ENCODE assay signal across 10 cellular contexts in the genomic region with DNA sequence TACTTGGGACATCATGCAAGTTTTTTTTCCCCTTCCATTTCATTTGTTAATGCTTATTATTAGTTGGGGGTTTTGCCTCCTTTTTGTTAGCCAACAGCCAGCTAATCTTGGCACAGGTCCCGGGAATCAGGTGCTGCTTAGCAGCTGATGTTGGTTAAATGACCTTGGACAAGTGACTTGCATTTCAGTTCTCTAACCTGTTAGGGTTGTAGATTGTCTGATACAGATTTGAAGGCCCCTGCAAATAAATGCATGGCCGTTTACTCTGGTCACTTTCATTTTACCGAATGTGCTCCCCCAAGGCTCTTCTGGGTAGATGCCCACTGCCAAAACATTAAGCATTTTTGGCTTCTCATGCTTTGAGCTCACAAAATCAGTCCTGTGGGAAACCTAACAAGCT.
DNase-seq lines count a peak whose midpoint lies in the region; ATAC-seq and TF ChIP-seq lines count a peak whose summit lies in the region.
"Had no signal": no experiment of that assay in that cellular context is flagged by ENCODE, and none has a peak within 500 bp of the region (broad histone marks: within the 10 kb centered on the region; RNA-seq: fewer than 3 reads in every experiment).

No MANE protein-coding gene starts in this region.

- no peak for DNase-seq in activated naive CD4-positive, alpha-beta T cell treated with anti-CD3 and anti-CD28 coated beads, Interleukin-2, amount 10 ng/mL, durations not matched to agents 7 days and 5 days
- no peak for DNase-seq in activated naive CD4-positive, alpha-beta T cell (lab: John Stamatoyannopoulos, UW)
- DNase-seq in NCI-H748 (lab: John Stamatoyannopoulos, UW; ENCODE audit: unreplicated experiment): peak; percentile 84
- no peak for DNase-seq in endothelial cell (ENCODE audit: low spot score)
- DNase-seq in stimulated activated naive CD8-positive, alpha-beta T cell treated with anti-CD3 and anti-CD28 coated beads, Interleukin-15, amount 100 ng/mL, for 72 hours: no peak
- no peak for DNase-seq in AG08396 (ENCODE audit: low spot score)
- DNase-seq: upper lobe of right lung had no signal

- H3K27ac Mint-ChIP-seq in activated naive CD4-positive, alpha-beta T cell treated with anti-CD3 and anti-CD28 coated beads, Interleukin-2, amount 10 ng/mL, durations not matched to agents 7 days and 5 days: peak overlapping the region; percentile 94
- H3K27ac Mint-ChIP-seq in endothelial cell (ENCODE audit: unreplicated experiment): peak overlapping the region; percentile 17
- peak overlapping the region in 1 of 2 donors; percentile 77 for H3K27ac Mint-ChIP-seq in stimulated activated naive CD8-positive, alpha-beta T cell treated with anti-CD3 and anti-CD28 coated beads, Interleukin-15, amount 100 ng/mL, for 72 hours

- no peak for TF ChIP-seq CTCF in endothelial cell (IDR thresholded peaks at IDR 0.05; ENCODE audit: unreplicated experiment)

- H3K36me3 Mint-ChIP-seq in activated naive CD4-positive, alpha-beta T cell treated with anti-CD3 and anti-CD28 coated beads, Interleukin-2, amount 10 ng/mL, durations not matched to agents 7 days and 5 days: peaks cover 51% of the 10 kb centered on the region
- peaks cover 30% of the 10 kb centered on the region for H3K36me3 Mint-ChIP-seq in endothelial cell (ENCODE audit: low read depth, unreplicated experiment)

- no peaks in the 10 kb centered on the region for H3K9me3 Mint-ChIP-seq in activated naive CD4-positive, alpha-beta T cell treated with anti-CD3 and anti-CD28 coated beads, Interleukin-2, amount 10 ng/mL, durations not matched to agents 7 days and 5 days
- H3K9me3 Mint-ChIP-seq in endothelial cell (ENCODE audit: unreplicated experiment): no peaks in the 10 kb centered on the region
- peaks cover 0 to 10% of the 10 kb centered on the region in 2 donors for H3K9me3 Mint-ChIP-seq in stimulated activated naive CD8-positive, alpha-beta T cell treated with anti-CD3 and anti-CD28 coated beads, Interleukin-15, amount 100 ng/mL, for 72 hours
- H3K9me3 Mint-ChIP-seq: CD14-positive monocyte had no signal

- H3K27me3 Mint-ChIP-seq in activated naive CD4-positive, alpha-beta T cell treated with anti-CD3 and anti-CD28 coated beads, Interleukin-2, amount 10 ng/mL, durations not matched to agents 7 days and 5 days: no peaks in the 10 kb centered on the region
- H3K27me3 Mint-ChIP-seq in endothelial cell (ENCODE audit: unreplicated experiment): peaks cover 26% of the 10 kb centered on the region
- no peaks in the 10 kb centered on the region for H3K27me3 Mint-ChIP-seq in stimulated activated naive CD8-positive, alpha-beta T cell treated with anti-CD3 and anti-CD28 coated beads, Interleukin-15, amount 100 ng/mL, for 72 hours

- no peak overlapping the region for H3K4me3 Mint-ChIP-seq in activated naive CD4-positive, alpha-beta T cell treated with anti-CD3 and anti-CD28 coated beads, Interleukin-2, amount 10 ng/mL, durations not matched to agents 7 days and 5 days
- no peak overlapping the region for H3K4me3 Mint-ChIP-seq in endothelial cell (ENCODE audit: unreplicated experiment)
- peak overlapping the region; percentile 47 to 65 for H3K4me3 Mint-ChIP-seq in stimulated activated naive CD8-positive, alpha-beta T cell treated with anti-CD3 and anti-CD28 coated beads, Interleukin-15, amount 100 ng/mL, for 72 hours
- H3K4me3 Mint-ChIP-seq: CD14-positive monocyte had no signal

- ATAC-seq in stimulated activated naive CD8-positive, alpha-beta T cell treated with anti-CD3 and anti-CD28 coated beads, Interleukin-15, amount 100 ng/mL, for 72 hours: no peak
- no peak for ATAC-seq in HG03045 (IDR thresholded peaks at IDR 0.05; ENCODE audit: unreplicated experiment)
- ATAC-seq in GM21526 (IDR thresholded peaks at IDR 0.05; ENCODE audit: low FRiP score, unreplicated experiment): no peak
- ATAC-seq: upper lobe of right lung had no signal

- H3K4me1 Mint-ChIP-seq in activated naive CD4-positive, alpha-beta T cell treated with anti-CD3 and anti-CD28 coated beads, Interleukin-2, amount 10 ng/mL, durations not matched to agents 7 days and 5 days: peaks cover 98% of the 10 kb centered on the region
- peaks cover 86% of the 10 kb centered on the region for H3K4me1 Mint-ChIP-seq in endothelial cell (ENCODE audit: unreplicated experiment)
- H3K4me1 Mint-ChIP-seq in stimulated activated naive CD8-positive, alpha-beta T cell treated with anti-CD3 and anti-CD28 coated beads, Interleukin-15, amount 100 ng/mL, for 72 hours: peaks cover 98% of the 10 kb centered on the region

- CTCF ChIA-PET in activated naive CD4-positive, alpha-beta T cell treated with anti-CD3 and anti-CD28 coated beads, Interleukin-2, amount 10 ng/mL, durations not matched to agents 7 days and 5 days (lab: Charles Lee): interaction anchor here (0.7 kb wide), 1 partner anchor 88 kb away, joined by 4 read pairs; no protein-coding TSS in a partner anchor

Comparison
In these comparisons a context has a peak if more than half of its experiments do, and no peak if none do; other contexts are left out.
1. H3K4me3 Mint-ChIP-seq: peak in stimulated activated naive CD8-positive, alpha-beta T cell treated with anti-CD3 and anti-CD28 coated beads, Interleukin-15, amount 100 ng/mL, for 72 hours (2 of 2); none in activated naive CD4-positive, alpha-beta T cell treated with anti-CD3 and anti-CD28 coated beads, Interleukin-2, amount 10 ng/mL, durations not matched to agents 7 days and 5 days (single experiment) and endothelial cell (single experiment).